In the genomic region with DNA sequence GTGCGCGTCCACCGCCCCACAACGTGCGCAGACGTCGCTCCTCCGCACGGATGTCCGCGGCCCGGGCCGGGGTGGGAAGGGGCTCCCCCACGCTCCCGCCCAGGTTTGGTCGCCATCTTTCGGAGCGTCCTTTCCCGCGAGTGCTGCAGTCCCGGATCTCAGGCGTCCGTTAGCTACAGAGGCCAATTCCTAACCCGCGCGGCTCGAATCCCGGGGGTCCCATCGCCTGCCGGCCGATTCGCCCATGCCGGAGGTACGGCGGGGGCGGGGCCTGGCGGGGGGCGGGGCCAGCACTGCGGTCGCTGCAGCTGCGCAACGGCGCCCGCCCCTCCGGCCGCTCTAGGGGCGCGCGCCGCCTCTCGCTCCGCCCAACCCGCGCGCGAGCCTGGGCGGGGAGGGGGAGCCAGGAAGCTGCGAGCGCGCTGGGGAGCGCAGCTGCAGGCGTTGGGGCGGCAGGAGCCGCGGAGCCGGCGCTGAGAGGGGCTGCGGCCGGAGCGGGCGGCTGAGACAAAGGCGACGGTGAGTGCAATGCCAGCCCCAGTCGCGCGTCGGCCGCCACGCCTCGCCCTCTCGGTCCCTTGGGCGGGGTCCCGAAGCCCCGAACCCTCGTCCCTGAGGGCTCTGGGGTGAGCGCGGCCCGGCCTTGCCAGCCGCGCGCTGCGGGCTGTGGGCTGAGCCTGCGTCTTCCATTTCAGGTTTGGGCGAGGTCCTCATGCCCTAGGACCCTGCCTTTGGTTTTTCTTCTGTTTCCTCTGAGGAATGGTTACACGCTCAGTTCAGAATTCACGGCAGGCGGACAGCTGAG, we compare ENCODE assay signal across 1 cellular context.
TF ChIP-seq lines count a peak whose summit lies in the region.

A gene with protein sequence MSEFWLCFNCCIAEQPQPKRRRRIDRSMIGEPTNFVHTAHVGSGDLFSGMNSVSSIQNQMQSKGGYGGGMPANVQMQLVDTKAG (plus strand): TSS at position 406 of the 805 bp plus-strand sequence. CDS start 95,441 bp downstream, outside the sequence.

TF ChIP-seq in GM23338, 12 proteins besides CTCF, POLR2A, EP300 and RAD21 (continued from another document):
- no peak for TF ChIP-seq EZH2 (IDR thresholded peaks at IDR 0.05; ENCODE audit: low read depth, unreplicated experiment)
- TF ChIP-seq, protein P1, sequence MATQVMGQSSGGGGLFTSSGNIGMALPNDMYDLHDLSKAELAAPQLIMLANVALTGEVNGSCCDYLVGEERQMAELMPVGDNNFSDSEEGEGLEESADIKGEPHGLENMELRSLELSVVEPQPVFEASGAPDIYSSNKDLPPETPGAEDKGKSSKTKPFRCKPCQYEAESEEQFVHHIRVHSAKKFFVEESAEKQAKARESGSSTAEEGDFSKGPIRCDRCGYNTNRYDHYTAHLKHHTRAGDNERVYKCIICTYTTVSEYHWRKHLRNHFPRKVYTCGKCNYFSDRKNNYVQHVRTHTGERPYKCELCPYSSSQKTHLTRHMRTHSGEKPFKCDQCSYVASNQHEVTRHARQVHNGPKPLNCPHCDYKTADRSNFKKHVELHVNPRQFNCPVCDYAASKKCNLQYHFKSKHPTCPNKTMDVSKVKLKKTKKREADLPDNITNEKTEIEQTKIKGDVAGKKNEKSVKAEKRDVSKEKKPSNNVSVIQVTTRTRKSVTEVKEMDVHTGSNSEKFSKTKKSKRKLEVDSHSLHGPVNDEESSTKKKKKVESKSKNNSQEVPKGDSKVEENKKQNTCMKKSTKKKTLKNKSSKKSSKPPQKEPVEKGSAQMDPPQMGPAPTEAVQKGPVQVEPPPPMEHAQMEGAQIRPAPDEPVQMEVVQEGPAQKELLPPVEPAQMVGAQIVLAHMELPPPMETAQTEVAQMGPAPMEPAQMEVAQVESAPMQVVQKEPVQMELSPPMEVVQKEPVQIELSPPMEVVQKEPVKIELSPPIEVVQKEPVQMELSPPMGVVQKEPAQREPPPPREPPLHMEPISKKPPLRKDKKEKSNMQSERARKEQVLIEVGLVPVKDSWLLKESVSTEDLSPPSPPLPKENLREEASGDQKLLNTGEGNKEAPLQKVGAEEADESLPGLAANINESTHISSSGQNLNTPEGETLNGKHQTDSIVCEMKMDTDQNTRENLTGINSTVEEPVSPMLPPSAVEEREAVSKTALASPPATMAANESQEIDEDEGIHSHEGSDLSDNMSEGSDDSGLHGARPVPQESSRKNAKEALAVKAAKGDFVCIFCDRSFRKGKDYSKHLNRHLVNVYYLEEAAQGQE (IDR thresholded peaks at IDR 0.05; ENCODE audit: unreplicated experiment): no peak
- TF ChIP-seq POLR2AphosphoS5 (IDR thresholded peaks at IDR 0.05; ENCODE audit: low read depth): peak; percentile 76
- no peak for TF ChIP-seq STAT1 (IDR thresholded peaks at IDR 0.05; ENCODE audit: unreplicated experiment)
- TF ChIP-seq EZH2phosphoT487 (IDR thresholded peaks at IDR 0.05; ENCODE audit: unreplicated experiment): no peak
- TF ChIP-seq CREB1 (CRISPR knock-in tag; IDR thresholded peaks at IDR 0.05; ENCODE audit: low read depth): peak; percentile 42; the same call in 1 of the 2 replicates
- TF ChIP-seq JUNB (IDR thresholded peaks at IDR 0.05; ENCODE audit: unreplicated experiment): no peak
TF ChIP-seq in GM23338: peak in this region for 2.
